In genomic region chr7:85178531-85179298, GRCh38 we compare ENCODE assay signal across 1 cellular context.
TF ChIP-seq lines count a peak whose summit lies in the region.

No MANE protein-coding gene starts in this region.

TF ChIP-seq in GM23338, 12 proteins besides CTCF, POLR2A, EP300 and RAD21 (continued from another document):
- no peak for TF ChIP-seq ETS1 (IDR thresholded peaks at IDR 0.05)
- no peak for TF ChIP-seq EZH2phosphoT487 (IDR thresholded peaks at IDR 0.05; ENCODE audit: unreplicated experiment)
- no peak for TF ChIP-seq STAT1 (IDR thresholded peaks at IDR 0.05; ENCODE audit: unreplicated experiment)
